Comparison of ENCODE assay signal across 16 cellular contexts in genomic region chr3:151329368-151329767, GRCh38. TPM values are rescaled to one million over a fixed set of nuclear protein-coding genes. Genes with fewer than 3 reads are reported as not detected.
A peak's percentile ranks its signal among the peaks of the same experiment; 100 is the strongest.
DNase-seq lines count a peak whose midpoint lies in the region; ATAC-seq and TF ChIP-seq lines count a peak whose summit lies in the region.
"Had no signal": no experiment of that assay in that cellular context is flagged by ENCODE, and none has a peak within 500 bp of the region (broad histone marks: within the 10 kb centered on the region; RNA-seq: fewer than 3 reads in every experiment).

TSS of gene P2RY13 (minus strand) at chr3:151329549. CDS start at chr3:151329528, 21 bp downstream.

- DNase-seq in heart left ventricle (no peak), Right ventricle myocardium superior (no peak), lower lobe of right lung (no peak), upper lobe of left lung (no peak), NCI-H2196 treated with DMSO at 0.1 percent for 48 hours (lab: John Stamatoyannopoulos, UW; ENCODE audit: unreplicated experiment) (no peak), DMS53 (lab: John Stamatoyannopoulos, UW) (no peak), T-helper 9 cell (no peak)
- DNase-seq in activated naive CD8-positive, alpha-beta T cell treated with anti-CD3 and anti-CD28 coated beads for 36 hours, result no peak
- DNase-seq: GDM1; islet precursor cell; NCI-H1105; ovary; stimulated activated CD4-positive, alpha-beta T cell treated with anti-CD3 and anti-CD28 coated beads, Interleukin-4, amount 100 ng/mL, for 4 hours; testis had no signal

- peak within 1 kb of the TSS; percentile 11 for H3K4me3 Mint-ChIP-seq in activated naive CD8-positive, alpha-beta T cell treated with anti-CD3 and anti-CD28 coated beads for 36 hours

- H3K27ac Mint-ChIP-seq in activated naive CD8-positive, alpha-beta T cell treated with anti-CD3 and anti-CD28 coated beads for 36 hours, result no peak within 1 kb of the TSS

- intact Hi-C loops in heart left ventricle (cut with DNase I), result loop anchor here in 3 of 10 donors (5.0 kb wide), 2 partner anchors 102 to 162 kb away; no protein-coding TSS in a partner anchor
- intact Hi-C loops in Right ventricle myocardium superior (cut with DNase I), result no loop called here
- intact Hi-C loops in lower lobe of right lung (cut with DNase I), result no loop called here

- no peaks in the 10 kb centered on the region for H3K27me3 ChIP-seq in heart left ventricle
- no peaks in the 10 kb centered on the region for H3K27me3 ChIP-seq in lower lobe of right lung (ENCODE audit: low read depth)
- H3K27me3 ChIP-seq in upper lobe of left lung, result no peaks in the 10 kb centered on the region
- H3K27me3 ChIP-seq: cardiac muscle cell, ovary, testis had no signal

- TF ChIP-seq POLR2A in heart left ventricle (IDR thresholded peaks at IDR 0.05), result no peak
- TF ChIP-seq POLR2A in upper lobe of left lung (IDR thresholded peaks at IDR 0.05), result peak in 1 of 4 donors; percentile 21

- TF ChIP-seq EP300 in upper lobe of left lung (IDR thresholded peaks at IDR 0.05), result no peak

- H3K27ac ChIP-seq in heart left ventricle (peak within 1 kb of the TSS in 4 of 12 donors; percentile 20 to 72 (median 24)), lower lobe of right lung (peak within 1 kb of the TSS; percentile 59), upper lobe of left lung (peak within 1 kb of the TSS; percentile 45 to 76 (median 62))
- H3K27ac ChIP-seq: cardiac muscle cell, ovary, testis had no signal

- H3K27me3 Mint-ChIP-seq in activated naive CD8-positive, alpha-beta T cell treated with anti-CD3 and anti-CD28 coated beads for 36 hours, result peaks cover 18% of the 10 kb centered on the region

- peaks cover 7% of the 10 kb centered on the region for H3K4me1 Mint-ChIP-seq in activated naive CD8-positive, alpha-beta T cell treated with anti-CD3 and anti-CD28 coated beads for 36 hours

- no peaks in the 10 kb centered on the region for H3K9me3 Mint-ChIP-seq in activated naive CD8-positive, alpha-beta T cell treated with anti-CD3 and anti-CD28 coated beads for 36 hours

- H3K4me3 ChIP-seq in heart left ventricle, result peak within 1 kb of the TSS in 9 of 12 donors; percentile 0 to 56 (median 17)
- H3K4me3 ChIP-seq in lower lobe of right lung, result peak within 1 kb of the TSS; percentile 37
- H3K4me3 ChIP-seq in upper lobe of left lung, result peak within 1 kb of the TSS in 3 of 4 donors; percentile 15 to 37 (median 31)
- H3K4me3 ChIP-seq: cardiac muscle cell, ovary, testis had no signal

- TF ChIP-seq CTCF in heart left ventricle (IDR thresholded peaks at IDR 0.05), result no peak
- no peak for TF ChIP-seq CTCF in lower lobe of right lung (IDR thresholded peaks at IDR 0.05)
- no peak for TF ChIP-seq CTCF in upper lobe of left lung (IDR thresholded peaks at IDR 0.05)

- H3K36me3 Mint-ChIP-seq in activated naive CD8-positive, alpha-beta T cell treated with anti-CD3 and anti-CD28 coated beads for 36 hours, result no peaks in the 10 kb centered on the region

- no peaks in the 10 kb centered on the region for H3K9me3 ChIP-seq in heart left ventricle
- no peaks in the 10 kb centered on the region for H3K9me3 ChIP-seq in lower lobe of right lung
- no peaks in the 10 kb centered on the region for H3K9me3 ChIP-seq in upper lobe of left lung
- H3K9me3 ChIP-seq: ovary, testis had no signal

- H3K36me3 ChIP-seq in heart left ventricle, result no peaks in the 10 kb centered on the region
- H3K36me3 ChIP-seq in lower lobe of right lung, result no peaks in the 10 kb centered on the region
- no peaks in the 10 kb centered on the region for H3K36me3 ChIP-seq in upper lobe of left lung
- H3K36me3 ChIP-seq: cardiac muscle cell, ovary had no signal

- ATAC-seq in heart left ventricle, result no peak
- ATAC-seq in Right ventricle myocardium superior (ENCODE audit: poor library complexity), result no peak
- ATAC-seq in lower lobe of right lung, result peak; percentile 44 to 62
- peak in 1 of 2 donors; percentile 77 for ATAC-seq in upper lobe of left lung (ENCODE audit: low FRiP score in 2 of 2)

- H3K4me1 ChIP-seq in heart left ventricle (peaks cover 0 to 42% (median 0%) of the 10 kb centered on the region in 12 donors), lower lobe of right lung (peaks cover 11% of the 10 kb centered on the region), upper lobe of left lung (peaks cover 0 to 15% (median 3%) of the 10 kb centered on the region in 4 donors)
- H3K4me1 ChIP-seq: testis had no signal

- WGBS in heart left ventricle, 4 donors, result 80 to 91% (median 86%) methylated on average over 1 of the region's 1 CpG
- WGBS in upper lobe of left lung, 2 donors, result 65 to 85% methylated on average over 1 of the region's 1 CpG

RNA-seq across cellular contexts. Expression of gene P2RY13, which starts in this region (rescaled TPM):
- total RNA-seq in heart left ventricle, result 1 to 10 TPM in 2 of 9 donors, under 1 TPM in 7; 0.23 to 7.3 (median 0.50) TPM
- under 1 TPM; 0.25 to 0.30 TPM for polyA plus RNA-seq in heart left ventricle
- total RNA-seq in Right ventricle myocardium superior, result 1.0 TPM
- total RNA-seq in activated naive CD8-positive, alpha-beta T cell treated with anti-CD3 and anti-CD28 coated beads for 36 hours, result not detected
- total RNA-seq in lower lobe of right lung, result 14.4 TPM
- 10 to 100 TPM in 2 of 6 donors, 1 to 10 TPM in 3, under 1 TPM in 1; 0.67 to 13.4 (median 3.2) TPM for total RNA-seq in upper lobe of left lung
- total RNA-seq: cardiac muscle cell; T-helper 2 cell treated with Interferon-gamma antibody and Interleukin-4, amounts not matched to agents 100 ng/mL and 5 ng/mL, for 36 hours had no signal

Comparison
In these comparisons a context has a peak if more than half of its experiments do, and no peak if none do; other contexts are left out.
1. ATAC-seq: peak in lower lobe of right lung (2 of 2); none in heart left ventricle (0 of 4) and Right ventricle myocardium superior (single experiment).
2. Peak in every context shown above with its lines, with median percentiles within 50 percentile points of each other: H3K4me3 ChIP-seq.